In genomic region chr1:174161813-174162212, GRCh38 we compare ENCODE assay signal across 1 cellular context.
TF ChIP-seq lines count a peak whose summit lies in the region.

No MANE protein-coding gene starts in this region.

TF ChIP-seq in K562, 482 proteins besides CTCF, POLR2A, EP300 and RAD21 (continued from another document and continues in another):
- TF ChIP-seq MNT (conservative IDR thresholded peaks at IDR 0.05) = 0 out of 4 replicates have a peak, but pooled peaks of 1 of the 2 experiments have one; percentile 17
- TF ChIP-seq NBN (IDR thresholded peaks at IDR 0.05; ENCODE audit: low read depth) = 0 out of 2 replicates have a peak, but pooled peaks have one; percentile 27
- TF ChIP-seq SMAD4 (CRISPR knock-in tag; conservative IDR thresholded peaks at IDR 0.05) = peak; percentile 42; the same call in 1 of the 2 replicates
- 0 out of 2 replicates have a peak, but pooled peaks have one; percentile 30 for TF ChIP-seq NFRKB (IDR thresholded peaks at IDR 0.05; ENCODE audit: low read depth)
- 0 out of 2 replicates have a peak, but pooled peaks have one; percentile 71 for TF ChIP-seq ELF4 (CRISPR knock-in tag; IDR thresholded peaks at IDR 0.05)
- peak; percentile 25; the same call in 1 of the 2 replicates for TF ChIP-seq MAX (CRISPR knock-in tag; IDR thresholded peaks at IDR 0.05)
- TF ChIP-seq MTA2 (IDR thresholded peaks at IDR 0.05; ENCODE audit: low read depth) = peak; percentile 7; the same call in 1 of the 2 replicates
- no peak for TF ChIP-seq ZNF318 (IDR thresholded peaks at IDR 0.05; ENCODE audit: borderline replicate concordance in 1 of 2, low read depth in 1 of 2)
- 0 out of 4 replicates have a peak, but pooled peaks of 1 of the 2 experiments have one; percentile 32 for TF ChIP-seq UBTF (IDR thresholded peaks at IDR 0.05; ENCODE audit: borderline replicate concordance in 1 of 2, low read depth in 2 of 2, low read length in 2 of 2)
- TF ChIP-seq TARDBP (IDR thresholded peaks at IDR 0.05) = no peak
- no peak for TF ChIP-seq NR2C2 (CRISPR knock-in tag; IDR thresholded peaks at IDR 0.05)
- no peak for TF ChIP-seq NR2C2 (tag; IDR thresholded peaks at IDR 0.05)
- 0 out of 2 replicates have a peak, but pooled peaks have one; percentile 12 for TF ChIP-seq MTA1 (IDR thresholded peaks at IDR 0.05; ENCODE audit: borderline replicate concordance)
- TF ChIP-seq ILF3 (IDR thresholded peaks at IDR 0.05; ENCODE audit: borderline replicate concordance) = no peak
- TF ChIP-seq BRD9 (IDR thresholded peaks at IDR 0.05; ENCODE audit: low read depth, partially characterized antibody) = peak; percentile 42
- TF ChIP-seq ZNF512 (tag; IDR thresholded peaks at IDR 0.05) = peak; percentile 51; the same call in 1 of the 2 replicates
- no peak for TF ChIP-seq ZBTB9 (CRISPR knock-in tag; IDR thresholded peaks at IDR 0.05)
- TF ChIP-seq DIDO1 (tag; IDR thresholded peaks at IDR 0.05; ENCODE audit: low read depth) = no peak
- TF ChIP-seq ZNF592 (IDR thresholded peaks at IDR 0.05) = 0 out of 2 replicates have a peak, but pooled peaks have one; percentile 17
- no peak for TF ChIP-seq DEAF1 (CRISPR knock-in tag; IDR thresholded peaks at IDR 0.05)
- no peak for TF ChIP-seq ATF1 (CRISPR knock-in tag; IDR thresholded peaks at IDR 0.05)
- TF ChIP-seq ATF1 (tag; IDR thresholded peaks at IDR 0.05) = no peak
- TF ChIP-seq CEBPB (tag; IDR thresholded peaks at IDR 0.05) = no peak
- TF ChIP-seq KAT7 (CRISPR knock-in tag; IDR thresholded peaks at IDR 0.05; ENCODE audit: borderline replicate concordance) = 0 out of 2 replicates have a peak, but pooled peaks have one; percentile 39
